In the genomic region with DNA sequence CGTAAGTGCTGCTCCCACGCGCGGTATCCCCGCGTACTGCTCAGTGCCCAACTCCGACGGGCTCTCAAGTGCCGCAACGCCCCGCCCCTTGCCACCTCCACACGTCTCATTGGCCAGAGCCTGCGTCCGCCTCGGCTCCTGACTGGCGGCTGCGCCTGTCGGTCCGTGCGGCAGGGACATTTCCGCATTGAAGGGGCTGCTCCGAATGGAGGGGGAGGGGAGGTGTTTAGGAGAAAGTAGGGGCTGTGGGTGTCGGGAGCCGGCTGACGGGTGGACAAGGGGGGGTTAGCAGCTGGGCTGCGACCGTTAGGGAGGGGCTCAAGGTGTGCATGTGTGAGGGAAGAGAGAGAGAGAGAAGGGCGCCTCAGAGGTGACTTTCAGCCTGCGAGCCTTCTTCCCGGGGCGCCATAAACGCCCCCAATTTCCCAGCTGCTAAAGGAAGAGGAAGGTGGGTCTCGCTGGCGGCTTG, we compare ENCODE assay signal across 8 cellular contexts. TPM values are rescaled to one million over a fixed set of nuclear protein-coding genes. Genes with fewer than 3 reads are reported as not detected.
A peak's percentile ranks its signal among the peaks of the same experiment; 100 is the strongest.
DNase-seq lines count a peak whose midpoint lies in the region; ATAC-seq, FAIRE-seq and TF ChIP-seq lines count a peak whose summit lies in the region.

No MANE protein-coding gene starts in this region.

- peak overlapping the region; percentile 95 for H3K9ac ChIP-seq in trophoblast cell (ENCODE audit: low read length)

- H3K18ac ChIP-seq in trophoblast cell (ENCODE audit: low read length), result peak overlapping the region; percentile 85

- TF ChIP-seq CTCF in transverse colon (IDR thresholded peaks at IDR 0.05), result no peak

- peak overlapping the region; percentile 71 for H2AK5ac ChIP-seq in trophoblast cell (ENCODE audit: low read length)

- H3K23ac ChIP-seq in trophoblast cell (ENCODE audit: low read length), result no peak overlapping the region

- H4K8ac ChIP-seq in trophoblast cell (ENCODE audit: low read depth, low read length), result peak overlapping the region; percentile 90

- H3K4me2 ChIP-seq in trophoblast cell (ENCODE audit: low read length), result peak overlapping the region; percentile 75

- TF ChIP-seq POLR2A in GM12892 (IDR thresholded peaks at IDR 0.05; ENCODE audit: low read depth, low read length) (peak; percentile 99), transverse colon (IDR thresholded peaks at IDR 0.05) (peak; percentile 99)

- H3K79me1 ChIP-seq in trophoblast cell (ENCODE audit: low read length), result peaks cover 22% of the 10 kb centered on the region

- peak overlapping the region; percentile 96 for H3K14ac ChIP-seq in trophoblast cell (ENCODE audit: low read length)

- peak overlapping the region; percentile 11 for H2BK12ac ChIP-seq in trophoblast cell (ENCODE audit: low read length)

- peak overlapping the region; percentile 98 for H4K91ac ChIP-seq in trophoblast cell (ENCODE audit: low read depth, low read length)

- peak; percentile 79 for DNase-seq in GM12892 (ENCODE audit: insufficient read length)
- peak; percentile 98 for DNase-seq in NCI-H1436 (lab: John Stamatoyannopoulos, UW)
- DNase-seq in SW480 (ENCODE audit: low spot score), result peak; percentile 98
- peak; percentile 100 for DNase-seq in cardiac septum (ENCODE audit: low spot score)
- peak; percentile 98 to 99 for DNase-seq in trophoblast cell
- DNase-seq in transverse colon, result peak; percentile 99

- H3K27me3 ChIP-seq in trophoblast cell (ENCODE audit: insufficient read depth, low read length) (no peaks in the 10 kb centered on the region), transverse colon (no peaks in the 10 kb centered on the region)

- in situ Hi-C loops in transverse colon (cut with MboI; ENCODE audit: low pct_ligation_motif_present in 1 of 4, low pct_unique_long_range_greater_than_20kb in 1 of 4, low sequenced_read_pairs in 3 of 4), result no loop called here

- H3K27ac ChIP-seq in adipose tissue (ENCODE audit: low read depth, low read length) (peak overlapping the region; percentile 89), trophoblast cell (ENCODE audit: low read depth, low read length) (peak overlapping the region; percentile 98), transverse colon (peak overlapping the region; percentile 94 to 98 (median 97))

- H3K9me3 ChIP-seq in trophoblast cell (ENCODE audit: insufficient read depth, low read depth, low read length) (no peaks in the 10 kb centered on the region), transverse colon (no peaks in the 10 kb centered on the region)

- no peaks in the 10 kb centered on the region for H3K36me3 ChIP-seq in trophoblast cell (ENCODE audit: control insufficient read depth in 1 of 2, insufficient read depth in 2 of 2, low read length in 2 of 2)
- no peaks in the 10 kb centered on the region for H3K36me3 ChIP-seq in transverse colon

- peak overlapping the region; percentile 86 for H4K12ac ChIP-seq in trophoblast cell (ENCODE audit: low read depth, low read length)

- peak overlapping the region; percentile 46 for H2AFZ ChIP-seq in trophoblast cell (ENCODE audit: insufficient read depth, low read length, poor library complexity)

- FAIRE-seq in GM12892 (lab: Jason Lieb, UNC), result peak; percentile 96

- H2BK120ac ChIP-seq in trophoblast cell (ENCODE audit: insufficient read depth, low read length, poor library complexity), result peak overlapping the region; percentile 94

- WGBS in adipose tissue, 3 donors, result 0 to 1% (median 0%) methylated on average over 29 to 34 of the region's 34 CpGs
- WGBS in trophoblast cell (ENCODE audit: extremely low coverage, insufficient coverage, insufficient read length), result no CpG with 5 or more reads among the region's 34 CpGs
- 0% methylated on average over 12 to 34 of the region's 34 CpGs for WGBS in transverse colon (ENCODE audit: low coverage in 1 of 2), 2 donors

- peak; percentile 90 for ATAC-seq in HG02840 (IDR thresholded peaks at IDR 0.05; ENCODE audit: low FRiP score, unreplicated experiment)

- H2BK5ac ChIP-seq in trophoblast cell (ENCODE audit: low read depth, low read length, poor library complexity), result peak overlapping the region; percentile 89

- H3K4me3 ChIP-seq in trophoblast cell (ENCODE audit: low read depth, low read length), result peak overlapping the region; percentile 91
- peak overlapping the region; percentile 58 to 84 (median 78) for H3K4me3 ChIP-seq in transverse colon

- peaks cover 19% of the 10 kb centered on the region for H3K79me2 ChIP-seq in trophoblast cell (ENCODE audit: control insufficient read depth, insufficient read depth, low read length, poor library complexity)

- peaks cover 6 to 12% of the 10 kb centered on the region in 2 experiments for H3K4me1 ChIP-seq in trophoblast cell (ENCODE audit: control insufficient read depth in 1 of 2, insufficient read depth in 2 of 2, low read length in 2 of 2)
- peaks cover 6 to 51% (median 28%) of the 10 kb centered on the region in 4 donors for H3K4me1 ChIP-seq in transverse colon

- no peak for TF ChIP-seq EP300 in transverse colon (IDR thresholded peaks at IDR 0.05; ENCODE audit: low read depth)

- H3K4ac ChIP-seq in trophoblast cell (ENCODE audit: low read depth, low read length), result peak overlapping the region; percentile 83

- intact Hi-C loops in cardiac septum (cut with DNase I), result loop anchor here (5.0 to 10.0 kb wide), 3 partner anchors 144 to 254 kb away; partner anchors contain the start of genes MDH1, VPS54 and WDPCP
- intact Hi-C loops in transverse colon (cut with DNase I; ENCODE audit: low total_unique reads), result no loop called here

RNA-seq across cellular contexts. Expression of gene UGP2, which starts 0.9 kb away (rescaled TPM):
- polyA plus RNA-seq in GM12892 (2012; ENCODE audit: missing spikeins), result 77.5 TPM
- polyA plus RNA-seq in adipose tissue, result 100 to 1,000 TPM in 2 of 3 donors, 10 to 100 TPM in 1; 54.4 to 234 (median 171) TPM
- total RNA-seq in cardiac septum, result 327 TPM
- polyA plus RNA-seq in trophoblast cell (2013), result 187 and 206 TPM in 2 replicates
- 100 to 1,000 TPM in 3 of 4 donors, 10 to 100 TPM in 1; 62.3 to 352 (median 235) TPM for total RNA-seq in transverse colon

Comparison
In these comparisons a context has a peak if more than half of its experiments do, and no peak if none do; other contexts are left out.
1. Peak in every context shown above with its lines: DNase-seq, ATAC-seq, H3K4me3 ChIP-seq and H3K27ac ChIP-seq.